In genomic region chr18:3649559-3650426, GRCh38 we compare ENCODE assay signal across 10 cellular contexts.
DNase-seq lines count a peak whose midpoint lies in the region; ATAC-seq, FAIRE-seq and TF ChIP-seq lines count a peak whose summit lies in the region.
"Had no signal": no experiment of that assay in that cellular context is flagged by ENCODE, and none has a peak within 500 bp of the region (broad histone marks: within the 10 kb centered on the region; RNA-seq: fewer than 3 reads in every experiment).

No MANE protein-coding gene starts in this region.

- H3K9me3 Mint-ChIP-seq in Calu3 (ENCODE audit: low read depth, unreplicated experiment): no peaks in the 10 kb centered on the region
- H3K9me3 Mint-ChIP-seq in nephron progenitor cell: no peaks in the 10 kb centered on the region
- no peaks in the 10 kb centered on the region for H3K9me3 Mint-ChIP-seq in CD4-positive, alpha-beta T cell
- H3K9me3 Mint-ChIP-seq: activated T-helper 2 cell treated with anti-CD3 and anti-CD28 coated beads, Interferon-gamma antibody, Interleukin-2, Interleukin-4, amounts not matched to agents 10 μg/mL and 5 μg/mL and 100 μg/mL, durations not matched to agents 14 hours and 24 hours and 36 hours had no signal

- intact Hi-C loops in Calu3 (cut with micrococcal nuclease; ENCODE audit: unreplicated experiment): no loop called here
- intact Hi-C loops in CD4-positive, alpha-beta T cell (cut with DNase I, micrococcal nuclease): no loop called here

- H2BK12ac ChIP-seq in H1 (ENCODE audit: low read depth, low read length): peak overlapping the region; percentile 72; the same call in 1 of the 2 replicates

- DNase-seq in Calu3 (peak; percentile 30), RCC 7860 (ENCODE audit: low spot score) (peak; percentile 94), H1 (ENCODE audit: low read depth in 1 of 2, low spot score in 2 of 2) (no peak), nephron progenitor cell (no peak), D341Med (ENCODE audit: low spot score) (no peak), HPDE6-E6E7 (ENCODE audit: extremely low spot score) (no peak)
- DNase-seq in activated T-cell treated with anti-CD3 and anti-CD28 coated beads, Interleukin-2, amount 50 U/mL, for 48 hours: no peak
- no peak for DNase-seq in CD4-positive, alpha-beta T cell
- DNase-seq: NCI-H1105 had no signal

- POLR2A ChIA-PET in H1 (lab: Charles Lee; ENCODE audit: partially characterized antibody): interaction anchor here (1.1 to 6.3 kb wide), 5 partner anchors 16 to 47 kb away, joined by 3 to 37 read pairs (median 3); no protein-coding TSS in a partner anchor
- POLR2A ChIA-PET in CD4-positive, alpha-beta T cell (lab: Charles Lee): no interaction called here

- H2BK120ac ChIP-seq in H1 (replicated peaks; ENCODE audit: low read depth, low read length): no peak overlapping the region

- H3K27me3 Mint-ChIP-seq in Calu3 (ENCODE audit: unreplicated experiment) (peaks cover 12% of the 10 kb centered on the region), nephron progenitor cell (ENCODE audit: low read depth, poor library complexity) (no peaks in the 10 kb centered on the region)
- H3K27me3 Mint-ChIP-seq in CD4-positive, alpha-beta T cell: no peaks in the 10 kb centered on the region

- no peak overlapping the region for H3K4me3 ChIP-seq in H1 (ENCODE audit: extremely low read depth in 1 of 4, insufficient read depth in 2 of 4, low read depth in 3 of 4, low read length in 4 of 4)

- no peak overlapping the region for H3K23ac ChIP-seq in H1 (ENCODE audit: insufficient read length)

- H3K79me2 ChIP-seq in H1 (ENCODE audit: control insufficient read depth in 1 of 2, insufficient read depth in 2 of 2, low read length in 2 of 2): no peaks in the 10 kb centered on the region

- H3K36me3 ChIP-seq in H1 (ENCODE audit: control insufficient read depth in 2 of 4, insufficient read depth in 4 of 4, low read length in 3 of 4): no peaks in the 10 kb centered on the region

- peak overlapping the region; percentile 50; the same call in 1 of the 2 replicates for H2BK5ac ChIP-seq in H1 (ENCODE audit: low read depth, low read length)

- H2BK15ac ChIP-seq in H1 (ENCODE audit: low read length): no peak overlapping the region

- H2AK5ac ChIP-seq in H1 (ENCODE audit: low read depth, low read length): peak overlapping the region; percentile 17; the same call in 1 of the 2 replicates

- H3K4ac ChIP-seq in H1 (replicated peaks; ENCODE audit: insufficient read length, low read depth, low read length): no peak overlapping the region

- TF ChIP-seq CTCF in Calu3 (IDR thresholded peaks at IDR 0.05; ENCODE audit: unreplicated experiment): no peak
- no peak for TF ChIP-seq CTCF in H1 (IDR thresholded peaks at IDR 0.05; ENCODE audit: control extremely low read depth in 1 of 3, insufficient read depth in 1 of 3, low read depth in 1 of 3, low read length in 3 of 3)
- no peak for TF ChIP-seq CTCF in nephron progenitor cell (IDR thresholded peaks at IDR 0.05)
- TF ChIP-seq CTCF in CD4-positive, alpha-beta T cell (IDR thresholded peaks at IDR 0.05): no peak

- H4K5ac ChIP-seq in H1 (ENCODE audit: insufficient read length, low read depth, low read length): no peak overlapping the region

- no peak overlapping the region for H3K9ac ChIP-seq in H1 (replicated peaks in 1 of 4; ENCODE audit: extremely low read depth in 1 of 4, low read depth in 3 of 4, low read length in 3 of 4)

- CTCF ChIA-PET in Calu3 (lab: Charles Lee): no interaction called here
- CTCF ChIA-PET in H1 (lab: Charles Lee; ENCODE audit: partially characterized antibody): interaction anchor here (0.7 to 3.4 kb wide), 3 partner anchors 15 to 79 kb away, joined by 4 to 16 read pairs (median 4); no protein-coding TSS in a partner anchor
- CTCF ChIA-PET in CD4-positive, alpha-beta T cell (lab: Charles Lee): no interaction called here

- H3K14ac ChIP-seq in H1 (ENCODE audit: insufficient read length): no peak overlapping the region

- H4K8ac ChIP-seq in H1 (ENCODE audit: extremely low read depth, insufficient read depth, low read length): no peak overlapping the region

- no peak overlapping the region for H3K4me2 ChIP-seq in H1 (ENCODE audit: insufficient read depth in 1 of 2, low read depth in 2 of 2, low read length in 2 of 2)

- H3K27ac Mint-ChIP-seq in Calu3 (ENCODE audit: unreplicated experiment): peak overlapping the region; percentile 48
- H3K27ac Mint-ChIP-seq in nephron progenitor cell: peak overlapping the region; percentile 93
- no peak overlapping the region for H3K27ac Mint-ChIP-seq in CD4-positive, alpha-beta T cell
- H3K27ac Mint-ChIP-seq: activated T-helper 2 cell treated with anti-CD3 and anti-CD28 coated beads, Interferon-gamma antibody, Interleukin-2, Interleukin-4, amounts not matched to agents 10 μg/mL and 5 μg/mL and 100 μg/mL, durations not matched to agents 14 hours and 24 hours and 36 hours had no signal

- H3K36me3 Mint-ChIP-seq in Calu3 (ENCODE audit: insufficient read depth, unreplicated experiment) (peaks cover 35% of the 10 kb centered on the region), nephron progenitor cell (ENCODE audit: low read depth) (no peaks in the 10 kb centered on the region)
- H3K36me3 Mint-ChIP-seq in CD4-positive, alpha-beta T cell (ENCODE audit: low read depth): no peaks in the 10 kb centered on the region

- H4K20me1 ChIP-seq in H1 (replicated peaks in 1 of 2; ENCODE audit: control insufficient read depth in 1 of 2, insufficient read depth in 2 of 2, low read length in 2 of 2): no peaks in the 10 kb centered on the region

- H3K79me1 ChIP-seq in H1 (ENCODE audit: low read depth, low read length): no peaks in the 10 kb centered on the region

- no peak for ATAC-seq in CD4-positive, alpha-beta T cell (ENCODE audit: poor library complexity)

- H3K4me3 Mint-ChIP-seq in Calu3 (ENCODE audit: low read depth, unreplicated experiment): no peak overlapping the region
- no peak overlapping the region for H3K4me3 Mint-ChIP-seq in nephron progenitor cell
- H3K4me3 Mint-ChIP-seq in CD4-positive, alpha-beta T cell: no peak overlapping the region

- no peak overlapping the region for H3K27ac ChIP-seq in H1 (ENCODE audit: low read depth, low read length)
- H3K27ac ChIP-seq in CD4-positive, alpha-beta T cell (ENCODE audit: low read depth, low read length): no peak overlapping the region

- no peaks in the 10 kb centered on the region for H3K27me3 ChIP-seq in H1 (replicated peaks in 1 of 4; ENCODE audit: control insufficient read depth in 3 of 4, extremely low read depth in 1 of 4, insufficient read depth in 3 of 4, low read length in 3 of 4)
- no peaks in the 10 kb centered on the region for H3K27me3 ChIP-seq in CD4-positive, alpha-beta T cell (ENCODE audit: control insufficient read depth, insufficient read depth, low read length)

- H2BK20ac ChIP-seq in H1 (ENCODE audit: low read length): peak overlapping the region; percentile 80; the same call in 1 of the 2 replicates

- TF ChIP-seq EP300 in H1 (IDR thresholded peaks at IDR 0.05; ENCODE audit: borderline replicate concordance in 1 of 2, low read depth in 2 of 2, low read length in 2 of 2): no peak

- H3K4me1 Mint-ChIP-seq in Calu3 (ENCODE audit: low read depth, unreplicated experiment) (peaks cover 50% of the 10 kb centered on the region), nephron progenitor cell (peaks cover 48% of the 10 kb centered on the region)
- H3K4me1 Mint-ChIP-seq in CD4-positive, alpha-beta T cell (ENCODE audit: low read depth): no peaks in the 10 kb centered on the region

- 93% methylated on average over 8 of the region's 8 CpGs; no CpG with 5 or more reads in 1 of the 2 experiments for WGBS in H1 (ENCODE audit: extremely low coverage in 1 of 2, insufficient coverage in 1 of 2, insufficient read length in 1 of 2, insufficient replicate concordance in 2 of 2, low coverage in 1 of 2, low lambda C conversion rate in 2 of 2, missing lambda C conversion rate in 1 of 2), 2 experiments

- no TSS peak for BruUV-seq in Calu3 (replicated peaks; lab: Mats Ljungman, UMichigan)

- H3K23me2 ChIP-seq in H1 (ENCODE audit: low read depth, low read length): no peaks in the 10 kb centered on the region

- TF ChIP-seq RAD21 in H1 (IDR thresholded peaks at IDR 0.05 in 1 of 2, conservative IDR thresholded peaks at IDR 0.05 in 1 of 2; ENCODE audit: low read depth in 2 of 2, low read length in 2 of 2): no peak

- H3K56ac ChIP-seq in H1 (replicated peaks; ENCODE audit: insufficient read length, low read depth, low read length): no peak overlapping the region

- H3K18ac ChIP-seq in H1 (ENCODE audit: extremely low read depth, low read length): 0 out of 2 replicates have a peak overlapping the region, but pooled peaks have one; percentile 71

- FAIRE-seq in RCC 7860 (lab: Jason Lieb, UNC) (peak; percentile 84), H1 (lab: Jason Lieb, UNC) (no peak)

- H2AFZ ChIP-seq in H1 (ENCODE audit: low read length): no peak overlapping the region

- TF ChIP-seq POLR2A in H1 (IDR thresholded peaks at IDR 0.05; ENCODE audit: control extremely low read depth in 1 of 2, low read depth in 2 of 2, low read length in 2 of 2): no peak

- H3K9me3 ChIP-seq in H1 (ENCODE audit: insufficient read depth in 2 of 2, low read depth in 1 of 2, low read length in 1 of 2): no peaks in the 10 kb centered on the region
- H3K9me3 ChIP-seq in CD4-positive, alpha-beta T cell (ENCODE audit: control insufficient read depth, low read length): no peaks in the 10 kb centered on the region

- peaks cover 0 to 8% (median 3%) of the 10 kb centered on the region in 4 experiments; a peak in 5 of 7 replicates for H3K4me1 ChIP-seq in H1 (replicated peaks in 1 of 4; ENCODE audit: control insufficient read depth in 3 of 4, insufficient read depth in 4 of 4, low read length in 3 of 4)

- no peak overlapping the region for H4K91ac ChIP-seq in H1 (replicated peaks; ENCODE audit: insufficient read length, low read length)

TF ChIP-seq in H1, 55 proteins besides CTCF, POLR2A, EP300 and RAD21:
- TF ChIP-seq CEBPB (IDR thresholded peaks at IDR 0.05; ENCODE audit: low read depth, low read length): peak; percentile 79
- TF ChIP-seq SUZ12 (IDR thresholded peaks at IDR 0.05; ENCODE audit: low read length): no peak
- TF ChIP-seq, protein P1, sequence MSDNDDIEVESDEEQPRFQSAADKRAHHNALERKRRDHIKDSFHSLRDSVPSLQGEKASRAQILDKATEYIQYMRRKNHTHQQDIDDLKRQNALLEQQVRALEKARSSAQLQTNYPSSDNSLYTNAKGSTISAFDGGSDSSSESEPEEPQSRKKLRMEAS (IDR thresholded peaks at IDR 0.05): no peak
TF ChIP-seq in H1: peak in this region for 1.

Comparison
In these comparisons a context has a peak if more than half of its experiments do, and no peak if none do; other contexts are left out.
1. DNase-seq: peak in Calu3 (single experiment) and RCC 7860 (single experiment); none in H1 (0 of 2), nephron progenitor cell (single experiment), activated T-cell treated with anti-CD3 and anti-CD28 coated beads, Interleukin-2, amount 50 U/mL, for 48 hours (0 of 2), D341Med (single experiment), CD4-positive, alpha-beta T cell (0 of 10) and HPDE6-E6E7 (single experiment).